In the genomic region with DNA sequence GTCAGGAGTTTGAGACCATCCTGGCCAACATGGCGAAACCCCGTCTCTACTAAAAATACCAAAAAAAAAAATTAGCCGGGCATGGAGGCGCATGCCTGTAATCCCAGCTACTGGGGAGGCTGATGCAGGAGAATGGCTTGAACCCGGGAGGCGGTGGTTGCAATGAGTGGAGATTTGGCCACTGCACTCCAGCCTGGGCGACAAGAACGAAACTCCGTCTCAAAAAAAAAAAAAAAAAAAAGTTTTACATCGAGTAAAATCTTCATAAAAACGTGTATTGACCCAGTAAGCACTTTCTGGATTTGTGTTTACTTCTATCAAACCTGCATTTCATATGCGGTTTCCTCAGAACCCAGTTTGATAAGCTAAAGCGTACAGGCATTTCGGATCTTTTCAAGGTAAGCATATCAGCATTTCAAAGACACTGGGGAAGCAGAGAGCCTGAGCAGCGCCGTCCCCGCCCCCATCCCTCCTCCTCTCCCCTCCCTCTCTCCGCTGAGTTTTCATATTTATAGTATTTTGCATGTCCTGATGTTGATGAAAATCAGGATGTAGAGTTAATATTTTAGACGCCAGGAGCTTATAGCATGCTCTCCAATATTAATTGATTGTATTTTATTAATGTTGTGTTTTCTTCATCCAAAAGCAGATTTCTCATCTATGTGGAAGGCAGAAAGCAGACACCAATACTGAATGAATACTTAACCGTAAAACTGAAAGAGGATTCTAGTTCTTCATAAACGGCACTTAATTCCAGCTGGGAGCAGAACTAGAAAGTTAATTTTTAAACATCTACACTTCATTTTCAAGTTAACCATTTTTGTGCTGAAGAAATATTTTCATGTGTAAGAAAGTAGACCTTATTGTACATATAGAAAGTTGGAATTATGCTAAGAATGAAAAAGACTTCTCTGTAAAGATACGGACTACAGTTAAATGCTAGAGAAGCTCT, we compare ENCODE assay signal across 8 cellular contexts. TPM values are rescaled to one million over a fixed set of nuclear protein-coding genes. Genes with fewer than 3 reads are reported as not detected.
DNase-seq lines count a peak whose midpoint lies in the region; ATAC-seq and TF ChIP-seq lines count a peak whose summit lies in the region.

No MANE protein-coding gene starts in this region.

- peak overlapping the region; percentile 9 to 82 (median 66) for H3K4me3 Mint-ChIP-seq in naive B cell
- H3K4me3 Mint-ChIP-seq in activated CD4-positive, alpha-beta memory T cell treated with anti-CD3 and anti-CD28 coated beads for 36 hours, result no peak overlapping the region

- peak overlapping the region; percentile 81 for H2AFZ ChIP-seq in IMR-90 (replicated peaks; ENCODE audit: low read length, poor library complexity)

- H3K23ac ChIP-seq in IMR-90 (ENCODE audit: low read depth, low read length), result peak overlapping the region; percentile 87

- H3K9me1 ChIP-seq in IMR-90 (ENCODE audit: insufficient read depth, low read length), result no peaks in the 10 kb centered on the region

- no peaks in the 10 kb centered on the region for H3K27me3 Mint-ChIP-seq in naive B cell
- no peaks in the 10 kb centered on the region for H3K27me3 Mint-ChIP-seq in activated CD4-positive, alpha-beta memory T cell treated with anti-CD3 and anti-CD28 coated beads for 36 hours

- CTCF ChIA-PET in AG04450 (lab: Charles Lee), result interaction anchor here (0.6 to 3.1 kb wide), 2 partner anchors 11 to 32 kb away, joined by 3 to 33 read pairs; no protein-coding TSS in a partner anchor
- CTCF ChIA-PET in IMR-90 (lab: Yijun Ruan, JAX), result interaction anchor here (0.8 kb wide), 1 partner anchor 69 kb away, joined by 7 read pairs; no protein-coding TSS in a partner anchor
- CTCF ChIA-PET in activated CD4-positive, alpha-beta memory T cell treated with anti-CD3 and anti-CD28 coated beads for 36 hours (lab: Charles Lee), result interaction anchor here (0.5 to 1.4 kb wide), 3 partner anchors 32 to 487 kb away, joined by 3 to 5 read pairs (median 3); no protein-coding TSS in a partner anchor

- no peak for TF ChIP-seq CTCF in AG04450 (IDR thresholded peaks at IDR 0.05; ENCODE audit: low read depth, low read length)
- no peak for TF ChIP-seq CTCF in IMR-90 (conservative IDR thresholded peaks at IDR 0.05; ENCODE audit: low read depth, low read length)
- no peak for TF ChIP-seq CTCF in brain microvascular endothelial cell (IDR thresholded peaks at IDR 0.05; ENCODE audit: low read depth, low read length, missing control alignments)

- dilution Hi-C loops in IMR-90 (cut with HindIII; ENCODE audit: low sequenced_read_pairs, unreplicated experiment), result no loop called here

- H2BK15ac ChIP-seq in IMR-90 (ENCODE audit: low read depth, low read length), result no peak overlapping the region; the same call in 2 of the 3 replicates

- H3K4me3 ChIP-seq in AG04450 (ENCODE audit: low read depth, low read length), result peak overlapping the region; percentile 52
- peak overlapping the region; percentile 67 for H3K4me3 ChIP-seq in IMR-90 (ENCODE audit: insufficient read depth, low read depth, low read length)
- H3K4me3 ChIP-seq in brain microvascular endothelial cell (ENCODE audit: low read depth, low read length), result peak overlapping the region; percentile 48

- no peak overlapping the region for H2BK5ac ChIP-seq in IMR-90 (ENCODE audit: low read depth, low read length, poor library complexity, severe bottlenecking)

- no peak overlapping the region for H3K18ac ChIP-seq in IMR-90 (ENCODE audit: low read depth, low read length)

- H3K79me1 ChIP-seq in IMR-90 (ENCODE audit: low read depth in 1 of 2, low read length in 2 of 2), result no peaks in the 10 kb centered on the region

- no peaks in the 10 kb centered on the region for H3K36me3 ChIP-seq in IMR-90 (ENCODE audit: control insufficient read depth, insufficient read depth, low read length)
- no peaks in the 10 kb centered on the region for H3K36me3 ChIP-seq in brain microvascular endothelial cell (replicated peaks)

- peak overlapping the region; percentile 29; the same call in 1 of the 2 replicates for H3K9ac ChIP-seq in IMR-90 (ENCODE audit: low read depth, low read length)

- 0 out of 2 replicates have a peak overlapping the region, but pooled peaks have one; percentile 14 for H3K56ac ChIP-seq in IMR-90 (ENCODE audit: extremely low read depth, insufficient read depth, low read length)

- no TSS peak for BruUV-seq in IMR-90 (replicated peaks; lab: Mats Ljungman, UMichigan)

- no peaks in the 10 kb centered on the region for H3K4me1 ChIP-seq in IMR-90 (ENCODE audit: control insufficient read depth, insufficient read depth, low read length)

- peaks cover 20 to 34% (median 28%) of the 10 kb centered on the region in 3 donors for H3K4me1 Mint-ChIP-seq in naive B cell
- no peaks in the 10 kb centered on the region for H3K4me1 Mint-ChIP-seq in activated CD4-positive, alpha-beta memory T cell treated with anti-CD3 and anti-CD28 coated beads for 36 hours (ENCODE audit: low read depth)

- H4K8ac ChIP-seq in IMR-90 (ENCODE audit: low read depth in 2 of 2, low read length in 2 of 2), result peak overlapping the region in 1 of 2 experiments; percentile 67; a peak in 2 of 4 replicates

- no peaks in the 10 kb centered on the region for H3K36me3 Mint-ChIP-seq in naive B cell
- H3K36me3 Mint-ChIP-seq in activated CD4-positive, alpha-beta memory T cell treated with anti-CD3 and anti-CD28 coated beads for 36 hours, result no peaks in the 10 kb centered on the region

- POLR2A ChIA-PET in AG04450 (lab: Yijun Ruan, JAX) (interaction anchor here (0.5 to 0.7 kb wide), 3 partner anchors 66 to 445 kb away, joined by 3 to 6 read pairs (median 4); no protein-coding TSS in a partner anchor), IMR-90 (lab: Charles Lee; ENCODE audit: unreplicated experiment) (no interaction called here)
- POLR2A ChIA-PET in activated CD4-positive, alpha-beta memory T cell treated with anti-CD3 and anti-CD28 coated beads for 36 hours (lab: Charles Lee), result no interaction called here

- no peak overlapping the region for H2AK5ac ChIP-seq in IMR-90 (ENCODE audit: low read depth, low read length)

- no peak overlapping the region for H3K4ac ChIP-seq in IMR-90 (ENCODE audit: low read depth, low read length)

- no peak for TF ChIP-seq POLR2A in IMR-90 (IDR thresholded peaks at IDR 0.05; ENCODE audit: low read depth, low read length)

- 0 out of 2 replicates have a peak overlapping the region, but pooled peaks have one; percentile 31 for H3K14ac ChIP-seq in IMR-90 (replicated peaks; ENCODE audit: low read depth, low read length)

- TF ChIP-seq RAD21 in IMR-90 (IDR thresholded peaks at IDR 0.05; ENCODE audit: low read length), result no peak

- DNase-seq in AG04450 (ENCODE audit: low read depth, low spot score), result no peak
- no peak for DNase-seq in IMR-90
- DNase-seq in brain microvascular endothelial cell, result no peak
- no peak for DNase-seq in naive B cell
- DNase-seq in ecto neural progenitor cell (ENCODE audit: low spot score), result no peak
- DNase-seq in stimulated activated CD4-positive, alpha-beta T cell treated with anti-CD3 and anti-CD28 coated beads, Interleukin-4, amount 100 ng/mL, for 1 hour, result no peak
- DNase-seq in activated CD4-positive, alpha-beta memory T cell treated with anti-CD3 and anti-CD28 coated beads for 36 hours, result no peak

- H3K27ac Mint-ChIP-seq in naive B cell, result no peak overlapping the region
- no peak overlapping the region for H3K27ac Mint-ChIP-seq in activated CD4-positive, alpha-beta memory T cell treated with anti-CD3 and anti-CD28 coated beads for 36 hours

- H3K27me3 ChIP-seq in AG04450 (ENCODE audit: control insufficient read depth, insufficient read depth, low read length) (no peaks in the 10 kb centered on the region), IMR-90 (ENCODE audit: control insufficient read depth, insufficient read depth, low read length) (peaks cover 2% of the 10 kb centered on the region; the same call in 1 of the 2 replicates), brain microvascular endothelial cell (replicated peaks) (no peaks in the 10 kb centered on the region)

- H3K27ac ChIP-seq in AG04450 (ENCODE audit: low read depth, low read length), result no peak overlapping the region
- H3K27ac ChIP-seq in IMR-90 (ENCODE audit: insufficient read depth, low read length), result no peak overlapping the region
- no peak overlapping the region for H3K27ac ChIP-seq in brain microvascular endothelial cell

- in situ Hi-C loops in IMR-90 (cut with MboI; ENCODE audit: low sequenced_read_pairs) (no loop called here), brain microvascular endothelial cell (cut with HindIII; ENCODE audit: low pct_ligation_motif_present, low sequenced_read_pairs) (no loop called here)

- intact Hi-C loops in IMR-90 (cut with micrococcal nuclease), result no loop called here
- intact Hi-C loops in activated CD4-positive, alpha-beta memory T cell treated with anti-CD3 and anti-CD28 coated beads for 36 hours (cut with micrococcal nuclease), result no loop called here

- H4K5ac ChIP-seq in IMR-90 (ENCODE audit: low read depth, low read length), result no peak overlapping the region

- no peak overlapping the region for H4K91ac ChIP-seq in IMR-90 (ENCODE audit: insufficient read depth, low read depth, low read length)

- no peaks in the 10 kb centered on the region for H3K9me3 ChIP-seq in AG04450 (ENCODE audit: control insufficient read depth, insufficient read depth, low read length)
- H3K9me3 ChIP-seq in IMR-90 (ENCODE audit: control insufficient read depth, insufficient read depth, low read length), result peaks cover 3% of the 10 kb centered on the region

- peak overlapping the region; percentile 98 for H3K4me2 ChIP-seq in IMR-90 (ENCODE audit: low read depth, low read length)

- H2BK120ac ChIP-seq in IMR-90 (ENCODE audit: low read depth, low read length), result peak overlapping the region; percentile 57; the same call in 1 of the 2 replicates

- H2AK9ac ChIP-seq in IMR-90 (replicated peaks; ENCODE audit: low read depth, low read length, poor library complexity), result no peak overlapping the region

- ATAC-seq in IMR-90 (ENCODE audit: low read depth) (peak; percentile 78), naive B cell (ENCODE audit: low read depth in 2 of 2) (peak in 1 of 2 donors; percentile 53), HG03280 (IDR thresholded peaks at IDR 0.05; ENCODE audit: unreplicated experiment) (no peak)

- H3K9me3 Mint-ChIP-seq in naive B cell, result no peaks in the 10 kb centered on the region
- no peaks in the 10 kb centered on the region for H3K9me3 Mint-ChIP-seq in activated CD4-positive, alpha-beta memory T cell treated with anti-CD3 and anti-CD28 coated beads for 36 hours

- WGBS in IMR-90 (ENCODE audit: extremely low coverage in 2 of 2, insufficient read length in 1 of 2), 2 experiments, result no CpG with 5 or more reads among the region's 22 CpGs

- no peak overlapping the region for H2BK20ac ChIP-seq in IMR-90 (ENCODE audit: low read depth, low read length)

- no peaks in the 10 kb centered on the region for H4K20me1 ChIP-seq in IMR-90 (ENCODE audit: insufficient read depth, low read length)

RNA-seq across cellular contexts. Expression of gene HIP1R, which starts 9.2 kb away (rescaled TPM):
- polyA plus RNA-seq in AG04450 (2011; rRNA removed) (7.2 and 10.7 TPM in 2 replicates), IMR-90 (2012; rRNA removed) (18.5 and 20.7 TPM in 2 replicates), naive B cell (ENCODE audit: low read depth in 6 of 6) (10 to 100 TPM; 33.8 to 91.3 (median 38.4) TPM)
- polyA minus RNA-seq in AG04450 (2011; rRNA and poly(A)+ RNA removed), result 11.3 and 20.1 TPM in 2 replicates
- 9.7 and 13.8 TPM in 2 replicates for total RNA-seq in IMR-90 (2012; rRNA removed)
- 9.6 and 10.4 TPM in 2 replicates for polyA plus RNA-seq in IMR-90 (2012; cell fraction: cytosol; rRNA removed)
- polyA plus RNA-seq in IMR-90 (2012; cell fraction: nucleus; rRNA removed; ENCODE audit: low replicate concordance), result 96.7 and 158 TPM in 2 replicates
- 10 to 100 TPM; 19.3 to 22.2 TPM for total RNA-seq in activated CD4-positive, alpha-beta memory T cell treated with anti-CD3 and anti-CD28 coated beads for 36 hours

RNA-seq across cellular contexts. Expression of gene CCDC62, which starts 51.7 kb away (rescaled TPM):
- 0.06 and 0.10 TPM in 2 replicates for polyA plus RNA-seq in AG04450 (2011; rRNA removed)
- polyA minus RNA-seq in AG04450 (2011; rRNA and poly(A)+ RNA removed), result 0.09 and 0.26 TPM in 2 replicates
- total RNA-seq in IMR-90 (2012; rRNA removed), result 0.18 and 0.28 TPM in 2 replicates
- 0.09 and 0.10 TPM in 2 replicates for polyA plus RNA-seq in IMR-90 (2012; rRNA removed)
- 0.01 and 0.06 TPM in 2 replicates for polyA plus RNA-seq in IMR-90 (2012; cell fraction: cytosol; rRNA removed)
- 0.05 and 0.41 TPM in 2 replicates for polyA plus RNA-seq in IMR-90 (2012; cell fraction: nucleus; rRNA removed; ENCODE audit: low replicate concordance)
- polyA plus RNA-seq in naive B cell (ENCODE audit: low read depth in 6 of 6), result 1 to 10 TPM in 3 of 6 donors, under 1 TPM in 2, not detected in 1; 0.19 to 1.8 (median 1.2) TPM
- under 1 TPM; 0.48 TPM for total RNA-seq in activated CD4-positive, alpha-beta memory T cell treated with anti-CD3 and anti-CD28 coated beads for 36 hours
